In the genomic region with DNA sequence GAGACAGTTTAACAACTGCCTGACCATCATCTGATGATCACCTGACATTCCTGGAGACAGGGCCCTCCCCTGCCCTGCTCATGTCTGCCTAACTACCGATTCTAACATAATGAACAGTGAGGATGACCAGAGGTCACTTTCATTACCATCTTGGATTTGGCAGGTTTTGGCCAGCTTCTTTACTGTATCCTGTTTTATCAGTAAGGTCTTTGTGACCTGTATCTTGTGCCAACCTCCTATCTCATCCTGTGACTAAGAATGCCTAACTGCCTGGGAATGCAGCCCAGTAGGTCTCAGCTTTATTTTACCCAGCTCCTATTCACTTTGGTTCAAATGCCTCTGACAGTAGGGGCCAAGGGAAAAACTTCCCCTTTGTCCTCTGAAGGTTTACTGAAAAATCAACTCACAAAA, we compare ENCODE assay signal across 14 cellular contexts. TPM values are rescaled to one million over a fixed set of nuclear protein-coding genes. Genes with fewer than 3 reads are reported as not detected.
DNase-seq lines count a peak whose midpoint lies in the region; ATAC-seq and TF ChIP-seq lines count a peak whose summit lies in the region.
"Had no signal": no experiment of that assay in that cellular context is flagged by ENCODE, and none has a peak within 500 bp of the region (broad histone marks: within the 10 kb centered on the region; RNA-seq: fewer than 3 reads in every experiment).

No MANE protein-coding gene starts in this region.

- H3K27me3 ChIP-seq in MG63 (no peaks in the 10 kb centered on the region), lung (ENCODE audit: control insufficient read depth, insufficient read depth) (no peaks in the 10 kb centered on the region)
- H3K27me3 ChIP-seq: esophagus squamous epithelium had no signal

- H3K9me3 Mint-ChIP-seq in activated T-helper 2 cell treated with anti-CD3 and anti-CD28 coated beads, Interferon-gamma antibody, Interleukin-2, Interleukin-4, amounts not matched to agents 10 μg/mL and 5 μg/mL and 100 μg/mL, durations not matched to agents 14 hours and 24 hours and 36 hours = no peaks in the 10 kb centered on the region

- no peaks in the 10 kb centered on the region for H3K36me3 Mint-ChIP-seq in activated T-helper 2 cell treated with anti-CD3 and anti-CD28 coated beads, Interferon-gamma antibody, Interleukin-2, Interleukin-4, amounts not matched to agents 10 μg/mL and 5 μg/mL and 100 μg/mL, durations not matched to agents 14 hours and 24 hours and 36 hours (ENCODE audit: low read depth)

- H3K27ac ChIP-seq in lung (ENCODE audit: low read depth in 1 of 2, low read length in 1 of 2) = peak overlapping the region; percentile 40 to 51
- H3K27ac ChIP-seq: esophagus squamous epithelium had no signal

- intact Hi-C loops in activated T-helper 2 cell treated with anti-CD3 and anti-CD28 coated beads, Interferon-gamma antibody, Interleukin-2, Interleukin-4, amounts not matched to agents 10 μg/mL and 5 μg/mL and 100 μg/mL, durations not matched to agents 14 hours and 24 hours and 36 hours (cut with micrococcal nuclease) = no loop called here

- no peaks in the 10 kb centered on the region for H3K27me3 Mint-ChIP-seq in activated T-helper 2 cell treated with anti-CD3 and anti-CD28 coated beads, Interferon-gamma antibody, Interleukin-2, Interleukin-4, amounts not matched to agents 10 μg/mL and 5 μg/mL and 100 μg/mL, durations not matched to agents 14 hours and 24 hours and 36 hours (ENCODE audit: low read depth)

- H3K4me1 Mint-ChIP-seq in activated T-helper 2 cell treated with anti-CD3 and anti-CD28 coated beads, Interferon-gamma antibody, Interleukin-2, Interleukin-4, amounts not matched to agents 10 μg/mL and 5 μg/mL and 100 μg/mL, durations not matched to agents 14 hours and 24 hours and 36 hours (ENCODE audit: low read depth) = peaks cover 7% of the 10 kb centered on the region

- ATAC-seq in lung (ENCODE audit: insufficient read depth, low FRiP score) (no peak), HG02798 (IDR thresholded peaks at IDR 0.05; ENCODE audit: poor library complexity, unreplicated experiment) (no peak)
- ATAC-seq: activated CD4-positive, CD25-positive, alpha-beta regulatory T cell treated with anti-CD3 and anti-CD28 coated beads, Interleukin-2, amount 50 U/mL, for 24 hours had no signal

- H3K4me3 Mint-ChIP-seq in activated T-helper 2 cell treated with anti-CD3 and anti-CD28 coated beads, Interferon-gamma antibody, Interleukin-2, Interleukin-4, amounts not matched to agents 10 μg/mL and 5 μg/mL and 100 μg/mL, durations not matched to agents 14 hours and 24 hours and 36 hours (ENCODE audit: low read depth) = no peak overlapping the region
- H3K4me3 Mint-ChIP-seq: activated naive CD8-positive, alpha-beta T cell treated with anti-CD3 and anti-CD28 coated beads, Interleukin-2, amount 10 ng/mL, durations not matched to agents 7 days and 5 days had no signal

- TF ChIP-seq CTCF in AG10803 (conservative IDR thresholded peaks at IDR 0.05; ENCODE audit: low read length) (no peak), lung (IDR thresholded peaks at IDR 0.05; ENCODE audit: control extremely low read depth, extremely low read depth) (no peak)

- peak; percentile 11 for DNase-seq in AG10803 (ENCODE audit: low read depth)
- DNase-seq in MG63 = peak; percentile 59
- peak; percentile 49 for DNase-seq in astrocyte of the hippocampus (ENCODE audit: low read depth, low spot score)
- DNase-seq in lung (ENCODE audit: low spot score) = no peak
- DNase-seq in NCI-H1436 treated with DMSO at 0.1 percent for 48 hours (lab: John Stamatoyannopoulos, UW) = no peak
- no peak for DNase-seq in activated T-helper 2 cell treated with anti-CD3 and anti-CD28 coated beads, Interferon-gamma antibody, Interleukin-2, Interleukin-4, amounts not matched to agents 10 μg/mL and 5 μg/mL and 100 μg/mL, durations not matched to agents 14 hours and 24 hours and 36 hours (ENCODE audit: low spot score)
- no peak for DNase-seq in SW480 (ENCODE audit: low spot score)
- DNase-seq: activated naive CD8-positive, alpha-beta T cell treated with anti-CD3 and anti-CD28 coated beads, Interleukin-2, amount 10 ng/mL, durations not matched to agents 7 days and 5 days; esophagus squamous epithelium; NCI-H2171 treated with DMSO at 0.1 percent for 48 hours; NK-92 treated with Interleukin-12 subunit alpha and Interleukin-12 subunit beta, amount 100 ng/mL, for 24 hours; occipital lobe had no signal

- 59 to 90% methylated on average over 1 of the region's 1 CpG for WGBS in lung, 2 donors

- H3K4me1 ChIP-seq in lung (ENCODE audit: control insufficient read depth in 2 of 2, insufficient read depth in 2 of 2, low read length in 2 of 2) = peaks cover 0 to 2% of the 10 kb centered on the region in 2 donors
- H3K4me1 ChIP-seq: esophagus squamous epithelium had no signal

- no peak overlapping the region for H3K27ac Mint-ChIP-seq in activated T-helper 2 cell treated with anti-CD3 and anti-CD28 coated beads, Interferon-gamma antibody, Interleukin-2, Interleukin-4, amounts not matched to agents 10 μg/mL and 5 μg/mL and 100 μg/mL, durations not matched to agents 14 hours and 24 hours and 36 hours
- H3K27ac Mint-ChIP-seq: activated naive CD8-positive, alpha-beta T cell treated with anti-CD3 and anti-CD28 coated beads, Interleukin-2, amount 10 ng/mL, durations not matched to agents 7 days and 5 days had no signal

- H3K9me3 ChIP-seq in MG63 (peaks cover 3% of the 10 kb centered on the region; the same call in 1 of the 2 replicates), lung (ENCODE audit: control insufficient read depth in 2 of 2, insufficient read depth in 1 of 2, low read length in 1 of 2) (peaks cover 0 to 4% of the 10 kb centered on the region in 2 donors)

- H3K36me3 ChIP-seq in MG63 = no peaks in the 10 kb centered on the region
- H3K36me3 ChIP-seq in lung (ENCODE audit: control insufficient read depth in 2 of 2, insufficient read depth in 2 of 2, low read length in 2 of 2) = no peaks in the 10 kb centered on the region
- H3K36me3 ChIP-seq: esophagus squamous epithelium had no signal

- H3K4me3 ChIP-seq in AG10803 (ENCODE audit: low read length) (no peak overlapping the region), MG63 (no peak overlapping the region), lung (no peak overlapping the region)
- H3K4me3 ChIP-seq: esophagus squamous epithelium had no signal

RNA-seq across cellular contexts. Expression of gene METTL6, which starts 40.2 kb away (rescaled TPM):
- total RNA-seq in MG63 (2014; rRNA removed; shearing (Covaris generic); ENCODE audit: low replicate concordance) = 13.7 and 20.7 TPM in 2 replicates
- total RNA-seq in lung = 10 to 100 TPM; 12.3 to 35.4 TPM
- polyA plus RNA-seq in lung = 10 to 100 TPM in 1 of 2 donors, 1 to 10 TPM in 1; 8.6 to 14.0 TPM
- 16.1 and 16.5 TPM in 2 replicates for total RNA-seq in activated T-helper 2 cell treated with anti-CD3 and anti-CD28 coated beads, Interferon-gamma antibody, Interleukin-2, Interleukin-4, amounts not matched to agents 10 μg/mL and 5 μg/mL and 100 μg/mL, durations not matched to agents 14 hours and 24 hours and 36 hours

RNA-seq across cellular contexts. Expression of gene EAF1, which starts 40.2 kb away (rescaled TPM):
- 5.6 and 9.9 TPM in 2 replicates for total RNA-seq in MG63 (2014; rRNA removed; shearing (Covaris generic); ENCODE audit: low replicate concordance)
- 10 to 100 TPM; 16.2 to 25.3 TPM for total RNA-seq in lung
- polyA plus RNA-seq in lung = 10 to 100 TPM in 1 of 2 donors, 1 to 10 TPM in 1; 5.5 to 17.7 TPM
- 23.9 and 25.9 TPM in 2 replicates for total RNA-seq in activated T-helper 2 cell treated with anti-CD3 and anti-CD28 coated beads, Interferon-gamma antibody, Interleukin-2, Interleukin-4, amounts not matched to agents 10 μg/mL and 5 μg/mL and 100 μg/mL, durations not matched to agents 14 hours and 24 hours and 36 hours

RNA-seq across cellular contexts. Expression of gene SH3BP5, which starts 54.8 kb away (rescaled TPM):
- 2.8 and 3.1 TPM in 2 replicates for total RNA-seq in MG63 (2014; rRNA removed; shearing (Covaris generic); ENCODE audit: low replicate concordance)
- 10 to 100 TPM; 76.2 to 76.6 TPM for total RNA-seq in lung
- polyA plus RNA-seq in lung = 10 to 100 TPM; 50.3 to 58.4 TPM
- 14.8 and 15.0 TPM in 2 replicates for total RNA-seq in activated T-helper 2 cell treated with anti-CD3 and anti-CD28 coated beads, Interferon-gamma antibody, Interleukin-2, Interleukin-4, amounts not matched to agents 10 μg/mL and 5 μg/mL and 100 μg/mL, durations not matched to agents 14 hours and 24 hours and 36 hours

Comparison
In these comparisons a context has a peak if more than half of its experiments do, and no peak if none do; other contexts are left out.
1. DNase-seq: peak in AG10803 (single experiment), MG63 (single experiment) and astrocyte of the hippocampus (single experiment); none in lung (single experiment), NCI-H1436 treated with DMSO at 0.1 percent for 48 hours (single experiment), activated T-helper 2 cell treated with anti-CD3 and anti-CD28 coated beads, Interferon-gamma antibody, Interleukin-2, Interleukin-4, amounts not matched to agents 10 μg/mL and 5 μg/mL and 100 μg/mL, durations not matched to agents 14 hours and 24 hours and 36 hours (single experiment) and SW480 (single experiment).